Comparison of ENCODE assay signal across 9 cellular contexts in genomic region chr4:111014537-111014936, GRCh38.
"Had no signal": no experiment of that assay in that cellular context is flagged by ENCODE, and none has a peak within 500 bp of the region (broad histone marks: within the 10 kb centered on the region; RNA-seq: fewer than 3 reads in every experiment).

No MANE protein-coding gene starts in this region.

- H3K4me3 Mint-ChIP-seq: HFFc6, IgD-negative memory B cell had no signal

- DNase-seq: H7, HFFc6, KBM-7 had no signal

- H3K36me3 Mint-ChIP-seq: IgD-negative memory B cell had no signal

- H3K27ac ChIP-seq: HL-60, KMS-11 had no signal

- H3K9me3 Mint-ChIP-seq: HFFc6 had no signal

- H3K4me1 Mint-ChIP-seq: IgD-negative memory B cell had no signal

- H3K4me3 ChIP-seq: HAP-1 had no signal

- H3K27ac Mint-ChIP-seq: HFFc6, IgD-negative memory B cell had no signal

- H3K36me3 ChIP-seq: HAP-1 had no signal

- ATAC-seq: HCT116, HepG2 had no signal

- H3K4me2 ChIP-seq: KMS-11 had no signal

- H3K27me3 Mint-ChIP-seq: IgD-negative memory B cell had no signal

- FAIRE-seq: HepG2 had no signal

- H3K9me3 ChIP-seq: HAP-1 had no signal

- H3K9ac ChIP-seq: KMS-11 had no signal

- H3K4me1 ChIP-seq: HAP-1 had no signal
